9 cellular contexts compared by ENCODE assay signal in genomic region chr12:46387697-46388096, GRCh38. TPM values are rescaled to one million over a fixed set of nuclear protein-coding genes. Genes with fewer than 3 reads are reported as not detected.
DNase-seq lines count a peak whose midpoint lies in the region; ATAC-seq and TF ChIP-seq lines count a peak whose summit lies in the region.
"Had no signal": no experiment of that assay in that cellular context is flagged by ENCODE, and none has a peak within 500 bp of the region (broad histone marks: within the 10 kb centered on the region; RNA-seq: fewer than 3 reads in every experiment).

No MANE protein-coding gene starts in this region.

- CTCF ChIA-PET in activated CD4-positive, alpha-beta memory T cell treated with anti-CD3 and anti-CD28 coated beads for 36 hours (lab: Charles Lee), result no interaction called here
- CTCF ChIA-PET in activated CD4-positive, alpha-beta memory T cell treated with anti-CD3 and anti-CD28 coated beads, Interleukin-2, amount 10 ng/mL, durations not matched to agents 7 days and 5 days (lab: Charles Lee), result interaction anchor here (1.0 kb wide), 1 partner anchor 9 kb away, joined by 3 read pairs; no protein-coding TSS in a partner anchor

- H3K4me3 Mint-ChIP-seq in activated CD4-positive, alpha-beta memory T cell treated with anti-CD3 and anti-CD28 coated beads for 36 hours, result no peak overlapping the region
- H3K4me3 Mint-ChIP-seq in activated CD4-positive, alpha-beta memory T cell treated with anti-CD3 and anti-CD28 coated beads, Interleukin-2, amount 10 ng/mL, durations not matched to agents 7 days and 5 days, result no peak overlapping the region
- H3K4me3 Mint-ChIP-seq in stimulated activated naive B cell treated with anti-CD40 and anti-IgM and Interleukin-4, amounts not matched to agents 10 μg/mL and 1 μg/mL and 100 μg/mL, for 72 hours, result peak overlapping the region; percentile 75 to 80
- H3K4me3 Mint-ChIP-seq: activated T-helper 17 cell treated with anti-CD3 and anti-CD28 coated beads, Interleukin-2, amount 50 U/mL, for 72 hours had no signal

- POLR2A ChIA-PET in activated CD4-positive, alpha-beta memory T cell treated with anti-CD3 and anti-CD28 coated beads for 36 hours (lab: Charles Lee), result interaction anchor here (0.7 to 1.0 kb wide), 3 partner anchors 10 to 118 kb away, joined by 3 to 5 read pairs (median 4); no protein-coding TSS in a partner anchor
- POLR2A ChIA-PET in activated CD4-positive, alpha-beta memory T cell treated with anti-CD3 and anti-CD28 coated beads, Interleukin-2, amount 10 ng/mL, durations not matched to agents 7 days and 5 days (lab: Charles Lee), result interaction anchor here (0.7 to 2.3 kb wide), 3 partner anchors 11 to 16 kb away, joined by 3 to 8 read pairs (median 7); no protein-coding TSS in a partner anchor

- H3K27ac Mint-ChIP-seq in activated CD4-positive, alpha-beta memory T cell treated with anti-CD3 and anti-CD28 coated beads for 36 hours, result no peak overlapping the region
- H3K27ac Mint-ChIP-seq in activated CD4-positive, alpha-beta memory T cell treated with anti-CD3 and anti-CD28 coated beads, Interleukin-2, amount 10 ng/mL, durations not matched to agents 7 days and 5 days, result no peak overlapping the region
- H3K27ac Mint-ChIP-seq in stimulated activated naive B cell treated with anti-CD40 and anti-IgM and Interleukin-4, amounts not matched to agents 10 μg/mL and 1 μg/mL and 100 μg/mL, for 72 hours, result peak overlapping the region; percentile 93
- H3K27ac Mint-ChIP-seq: activated T-helper 17 cell treated with anti-CD3 and anti-CD28 coated beads, Interleukin-2, amount 50 U/mL, for 72 hours had no signal

- H3K9ac ChIP-seq in MM.1S (ENCODE audit: low read length), result peak overlapping the region; percentile 57
- H3K9ac ChIP-seq in fibroblast of lung (ENCODE audit: insufficient read depth, low read length), result no peak overlapping the region

- H3K9me3 ChIP-seq in MM.1S (replicated peaks; ENCODE audit: insufficient read depth, low read length), result no peaks in the 10 kb centered on the region
- H3K9me3 ChIP-seq in fibroblast of lung (ENCODE audit: control insufficient read depth, insufficient read depth, low read depth, low read length), result no peaks in the 10 kb centered on the region

- TF ChIP-seq CTCF in MM.1S (IDR thresholded peaks at IDR 0.05; ENCODE audit: low read length) (no peak), fibroblast of lung (conservative IDR thresholded peaks at IDR 0.05 in 1 of 2, IDR thresholded peaks at IDR 0.05 in 1 of 2; ENCODE audit: low read depth in 1 of 2, low read length in 2 of 2) (no peak)

- H3K79me2 ChIP-seq in MM.1S (ENCODE audit: low read length) (peaks cover 22% of the 10 kb centered on the region), fibroblast of lung (ENCODE audit: control insufficient read depth, insufficient read depth, low read length) (peaks cover 21% of the 10 kb centered on the region)

- H3K4me2 ChIP-seq in MM.1S (ENCODE audit: low read depth, low read length) (peak overlapping the region; percentile 92), fibroblast of lung (ENCODE audit: extremely low read depth, insufficient read depth, low read length) (peak overlapping the region; percentile 16)

- H3K9me2 ChIP-seq in MM.1S (replicated peaks; ENCODE audit: insufficient read depth, low read length), result no peaks in the 10 kb centered on the region

- peak overlapping the region; percentile 83 for H3K27ac ChIP-seq in MM.1S (ENCODE audit: low read length)
- H3K27ac ChIP-seq in fibroblast of lung (ENCODE audit: insufficient read depth, low read length), result peak overlapping the region; percentile 98

- peaks cover 9% of the 10 kb centered on the region for H3K36me3 Mint-ChIP-seq in activated CD4-positive, alpha-beta memory T cell treated with anti-CD3 and anti-CD28 coated beads for 36 hours
- peaks cover 35% of the 10 kb centered on the region for H3K36me3 Mint-ChIP-seq in activated CD4-positive, alpha-beta memory T cell treated with anti-CD3 and anti-CD28 coated beads, Interleukin-2, amount 10 ng/mL, durations not matched to agents 7 days and 5 days (ENCODE audit: low read depth)
- peaks cover 0 to 3% of the 10 kb centered on the region in 2 donors for H3K36me3 Mint-ChIP-seq in stimulated activated naive B cell treated with anti-CD40 and anti-IgM and Interleukin-4, amounts not matched to agents 10 μg/mL and 1 μg/mL and 100 μg/mL, for 72 hours

- intact Hi-C loops in activated CD4-positive, alpha-beta memory T cell treated with anti-CD3 and anti-CD28 coated beads for 36 hours (cut with micrococcal nuclease), result no loop called here

- H3K9me3 Mint-ChIP-seq in activated CD4-positive, alpha-beta memory T cell treated with anti-CD3 and anti-CD28 coated beads for 36 hours, result no peaks in the 10 kb centered on the region
- no peaks in the 10 kb centered on the region for H3K9me3 Mint-ChIP-seq in activated CD4-positive, alpha-beta memory T cell treated with anti-CD3 and anti-CD28 coated beads, Interleukin-2, amount 10 ng/mL, durations not matched to agents 7 days and 5 days
- no peaks in the 10 kb centered on the region for H3K9me3 Mint-ChIP-seq in stimulated activated naive B cell treated with anti-CD40 and anti-IgM and Interleukin-4, amounts not matched to agents 10 μg/mL and 1 μg/mL and 100 μg/mL, for 72 hours
- H3K9me3 Mint-ChIP-seq: activated T-helper 17 cell treated with anti-CD3 and anti-CD28 coated beads, Interleukin-2, amount 50 U/mL, for 72 hours had no signal

- H3K36me3 ChIP-seq in MM.1S (replicated peaks; ENCODE audit: insufficient read depth, low read length) (no peaks in the 10 kb centered on the region), fibroblast of lung (ENCODE audit: control insufficient read depth, insufficient read depth, low read length) (peaks cover 2% of the 10 kb centered on the region)

- H4K20me1 ChIP-seq in MM.1S (ENCODE audit: insufficient read depth, low read length), result no peaks in the 10 kb centered on the region
- H4K20me1 ChIP-seq in fibroblast of lung (ENCODE audit: control insufficient read depth, extremely low read depth, insufficient read depth, low read length), result no peaks in the 10 kb centered on the region

- peaks cover 74% of the 10 kb centered on the region for H3K4me1 ChIP-seq in MM.1S (ENCODE audit: low read length)
- peaks cover 49% of the 10 kb centered on the region for H3K4me1 ChIP-seq in fibroblast of lung (ENCODE audit: control insufficient read depth, extremely low read depth, insufficient read depth, low read length)

- DNase-seq in activated CD4-positive, alpha-beta memory T cell treated with anti-CD3 and anti-CD28 coated beads for 36 hours, result peak; percentile 56
- no peak for DNase-seq in activated CD4-positive, alpha-beta memory T cell treated with anti-CD3 and anti-CD28 coated beads, Interleukin-2, amount 10 ng/mL, durations not matched to agents 7 days and 5 days
- peak; percentile 41 for DNase-seq in MM.1S
- DNase-seq in fibroblast of lung (ENCODE audit: low read depth in 2 of 2), result no peak
- peak; percentile 63 for DNase-seq in stimulated activated naive B cell treated with anti-CD40 and anti-IgM and Interleukin-4, amounts not matched to agents 10 μg/mL and 1 μg/mL and 100 μg/mL, for 72 hours
- no peak for DNase-seq in hippocampal formation (lab: John Stamatoyannopoulos, UW)
- DNase-seq in effector CD4-positive, alpha-beta T cell, result no peak

- peaks cover 44% of the 10 kb centered on the region for H3F3A ChIP-seq in MM.1S (ENCODE audit: insufficient read depth, low read length)

- H3K27me3 ChIP-seq in MM.1S (replicated peaks; ENCODE audit: insufficient read depth, low read length), result no peaks in the 10 kb centered on the region
- no peaks in the 10 kb centered on the region for H3K27me3 ChIP-seq in fibroblast of lung (ENCODE audit: control insufficient read depth, insufficient read depth, low read length)

- no peaks in the 10 kb centered on the region for H3K27me3 Mint-ChIP-seq in activated CD4-positive, alpha-beta memory T cell treated with anti-CD3 and anti-CD28 coated beads for 36 hours
- H3K27me3 Mint-ChIP-seq in activated CD4-positive, alpha-beta memory T cell treated with anti-CD3 and anti-CD28 coated beads, Interleukin-2, amount 10 ng/mL, durations not matched to agents 7 days and 5 days, result no peaks in the 10 kb centered on the region
- H3K27me3 Mint-ChIP-seq in stimulated activated naive B cell treated with anti-CD40 and anti-IgM and Interleukin-4, amounts not matched to agents 10 μg/mL and 1 μg/mL and 100 μg/mL, for 72 hours, result no peaks in the 10 kb centered on the region
- H3K27me3 Mint-ChIP-seq: activated T-helper 17 cell treated with anti-CD3 and anti-CD28 coated beads, Interleukin-2, amount 50 U/mL, for 72 hours had no signal

- H3K4me3 ChIP-seq in MM.1S (ENCODE audit: low read length), result peak overlapping the region; percentile 44
- H3K4me3 ChIP-seq in fibroblast of lung (replicated peaks in 1 of 4; ENCODE audit: control extremely low read depth in 1 of 4, insufficient read depth in 1 of 4, low read depth in 3 of 4, low read length in 4 of 4), result no peak overlapping the region

- ATAC-seq in stimulated activated naive B cell treated with anti-CD40 and anti-IgM and Interleukin-4, amounts not matched to agents 10 μg/mL and 1 μg/mL and 100 μg/mL, for 72 hours (replicated peaks), result peak; percentile 33 to 53
- no peak for ATAC-seq in HG03139 (IDR thresholded peaks at IDR 0.05; ENCODE audit: unreplicated experiment)
- ATAC-seq: activated T-helper 17 cell treated with anti-CD3 and anti-CD28 coated beads, Interleukin-2, amount 50 U/mL, for 72 hours had no signal

- peak overlapping the region; percentile 19 for H2AFZ ChIP-seq in MM.1S (ENCODE audit: low read length)
- no peak overlapping the region for H2AFZ ChIP-seq in fibroblast of lung (ENCODE audit: low read length)

- peaks cover 37% of the 10 kb centered on the region for H3K4me1 Mint-ChIP-seq in activated CD4-positive, alpha-beta memory T cell treated with anti-CD3 and anti-CD28 coated beads for 36 hours (ENCODE audit: low read depth)
- H3K4me1 Mint-ChIP-seq in activated CD4-positive, alpha-beta memory T cell treated with anti-CD3 and anti-CD28 coated beads, Interleukin-2, amount 10 ng/mL, durations not matched to agents 7 days and 5 days, result peaks cover 47% of the 10 kb centered on the region
- H3K4me1 Mint-ChIP-seq in stimulated activated naive B cell treated with anti-CD40 and anti-IgM and Interleukin-4, amounts not matched to agents 10 μg/mL and 1 μg/mL and 100 μg/mL, for 72 hours, result peaks cover 41 to 61% of the 10 kb centered on the region in 2 donors

RNA-seq across cellular contexts. Expression of gene SLC38A2, which starts 15.1 kb away (rescaled TPM):
- 100 to 1,000 TPM; 173 to 187 TPM for total RNA-seq in activated CD4-positive, alpha-beta memory T cell treated with anti-CD3 and anti-CD28 coated beads for 36 hours
- total RNA-seq in activated CD4-positive, alpha-beta memory T cell treated with anti-CD3 and anti-CD28 coated beads, Interleukin-2, amount 10 ng/mL, durations not matched to agents 7 days and 5 days, result 100 to 1,000 TPM; 265 to 267 TPM
- total RNA-seq in fibroblast of lung, result 883 and 1,357 TPM in 2 replicates
- polyA plus RNA-seq in fibroblast of lung, result 644 and 940 TPM in 2 replicates
- 373 and 531 TPM in 2 replicates for polyA plus RNA-seq in fibroblast of lung (2012)
- polyA minus RNA-seq in fibroblast of lung (ENCODE audit: low replicate concordance), result 337 and 510 TPM in 2 replicates

Comparison
In these comparisons a context has a peak if more than half of its experiments do, and no peak if none do; other contexts are left out.
1. DNase-seq: peak in activated CD4-positive, alpha-beta memory T cell treated with anti-CD3 and anti-CD28 coated beads for 36 hours (single experiment), MM.1S (single experiment) and stimulated activated naive B cell treated with anti-CD40 and anti-IgM and Interleukin-4, amounts not matched to agents 10 μg/mL and 1 μg/mL and 100 μg/mL, for 72 hours (single experiment); none in activated CD4-positive, alpha-beta memory T cell treated with anti-CD3 and anti-CD28 coated beads, Interleukin-2, amount 10 ng/mL, durations not matched to agents 7 days and 5 days (single experiment), fibroblast of lung (0 of 2), hippocampal formation (0 of 2) and effector CD4-positive, alpha-beta T cell (single experiment).
2. H3K4me3 Mint-ChIP-seq: peak in stimulated activated naive B cell treated with anti-CD40 and anti-IgM and Interleukin-4, amounts not matched to agents 10 μg/mL and 1 μg/mL and 100 μg/mL, for 72 hours (2 of 2); none in activated CD4-positive, alpha-beta memory T cell treated with anti-CD3 and anti-CD28 coated beads for 36 hours (single experiment) and activated CD4-positive, alpha-beta memory T cell treated with anti-CD3 and anti-CD28 coated beads, Interleukin-2, amount 10 ng/mL, durations not matched to agents 7 days and 5 days (single experiment).